Comparison of ENCODE assay signal across 1 cellular context in genomic region chr1:186865253-186865652, GRCh38.
TF ChIP-seq lines count a peak whose summit lies in the region.

No MANE protein-coding gene starts in this region.

TF ChIP-seq in GM12878, 131 proteins besides CTCF, POLR2A, EP300 and RAD21 (continued from another document and continues in another):
- TF ChIP-seq ZNF687 (IDR thresholded peaks at IDR 0.05) = no peak
- peak; percentile 29 for TF ChIP-seq BCL3 (IDR thresholded peaks at IDR 0.05; ENCODE audit: borderline replicate concordance, insufficient read depth, low read depth, low read length, poor library complexity, severe bottlenecking)
- peak; percentile 62; the same call in 1 of the 2 replicates for TF ChIP-seq IRF4 (IDR thresholded peaks at IDR 0.05; ENCODE audit: low read depth, low read length)
- no peak for TF ChIP-seq TCF7 (IDR thresholded peaks at IDR 0.05; ENCODE audit: borderline replicate concordance)
- TF ChIP-seq BHLHE40 (IDR thresholded peaks at IDR 0.05; ENCODE audit: borderline replicate concordance in 1 of 2, low read depth in 2 of 2, low read length in 1 of 2) = peak; percentile 13 to 29; a peak in 2 of 4 replicates
- TF ChIP-seq ATF2 (IDR thresholded peaks at IDR 0.05; ENCODE audit: low read length) = peak; percentile 94
- peak; percentile 80 for TF ChIP-seq MTA2 (IDR thresholded peaks at IDR 0.05; ENCODE audit: low read depth)
- TF ChIP-seq ZBTB4 (CRISPR knock-in tag; IDR thresholded peaks at IDR 0.05) = no peak
- no peak for TF ChIP-seq RBBP5 (conservative IDR thresholded peaks at IDR 0.05)
- TF ChIP-seq STAT1 (conservative IDR thresholded peaks at IDR 0.05) = no peak
- no peak for TF ChIP-seq SIN3A (IDR thresholded peaks at IDR 0.05; ENCODE audit: low read depth, low read length)
- TF ChIP-seq EED (IDR thresholded peaks at IDR 0.05; ENCODE audit: low read depth) = no peak
- TF ChIP-seq BCL11A (IDR thresholded peaks at IDR 0.05; ENCODE audit: low read depth, low read length) = 0 out of 2 replicates have a peak, but pooled peaks have one; percentile 30
- peak; percentile 43 to 47; a peak in 2 of 4 replicates for TF ChIP-seq IKZF2 (IDR thresholded peaks at IDR 0.05)
- no peak for TF ChIP-seq ATF3 (IDR thresholded peaks at IDR 0.05; ENCODE audit: borderline replicate concordance, extremely low read depth, low read depth, low read length)
- no peak for TF ChIP-seq HCFC1 (IDR thresholded peaks at IDR 0.05; ENCODE audit: low read length)
- 0 out of 2 replicates have a peak, but pooled peaks have one; percentile 24 for TF ChIP-seq GABPA (IDR thresholded peaks at IDR 0.05; ENCODE audit: low read depth)
- peak; percentile 98 for TF ChIP-seq MEF2A (IDR thresholded peaks at IDR 0.05; ENCODE audit: insufficient read depth, low read depth, low read length)
- no peak for TF ChIP-seq E4F1 (IDR thresholded peaks at IDR 0.05; ENCODE audit: borderline replicate concordance, partially characterized antibody)
- TF ChIP-seq FOXK2 (IDR thresholded peaks at IDR 0.05) = no peak
- no peak for TF ChIP-seq ZNF622 (IDR thresholded peaks at IDR 0.05)
- no peak for TF ChIP-seq BCLAF1 (IDR thresholded peaks at IDR 0.05)
- TF ChIP-seq SIX5 (IDR thresholded peaks at IDR 0.05; ENCODE audit: low read depth, low read length, severe bottlenecking) = no peak
- peak; percentile 31; the same call in 1 of the 2 replicates for TF ChIP-seq ZNF384 (IDR thresholded peaks at IDR 0.05; ENCODE audit: borderline replicate concordance, low read depth, low read length)
- TF ChIP-seq MXI1 (IDR thresholded peaks at IDR 0.05; ENCODE audit: low read depth, low read length) = no peak
- peak; percentile 43; the same call in 1 of the 2 replicates for TF ChIP-seq CREB1 (IDR thresholded peaks at IDR 0.05; ENCODE audit: low read depth)
- peak; percentile 63; the same call in 1 of the 2 replicates for TF ChIP-seq CBFB (IDR thresholded peaks at IDR 0.05; ENCODE audit: low read depth)
- peak; percentile 92 for TF ChIP-seq JUNB (IDR thresholded peaks at IDR 0.05)
- no peak for TF ChIP-seq ZZZ3 (IDR thresholded peaks at IDR 0.05; ENCODE audit: control insufficient read depth, insufficient read length, low read depth)
- TF ChIP-seq RELA (IDR thresholded peaks at IDR 0.05; ENCODE audit: borderline replicate concordance, partially characterized antibody) = no peak
- peak; percentile 95 for TF ChIP-seq NFIC (IDR thresholded peaks at IDR 0.05; ENCODE audit: low read depth, low read length)
- TF ChIP-seq ESRRA (IDR thresholded peaks at IDR 0.05; ENCODE audit: low read length) = no peak
- peak; percentile 62 for TF ChIP-seq SKIL (IDR thresholded peaks at IDR 0.05; ENCODE audit: low read depth, poor library complexity, severe bottlenecking)
- TF ChIP-seq EGR1 (IDR thresholded peaks at IDR 0.05; ENCODE audit: borderline replicate concordance in 1 of 2, low read depth in 2 of 2, low read length in 2 of 2) = no peak
- TF ChIP-seq TCF3 (IDR thresholded peaks at IDR 0.05; ENCODE audit: borderline replicate concordance, insufficient read depth, low read depth, low read length) = no peak
